8 cellular contexts compared by ENCODE assay signal in the genomic region with DNA sequence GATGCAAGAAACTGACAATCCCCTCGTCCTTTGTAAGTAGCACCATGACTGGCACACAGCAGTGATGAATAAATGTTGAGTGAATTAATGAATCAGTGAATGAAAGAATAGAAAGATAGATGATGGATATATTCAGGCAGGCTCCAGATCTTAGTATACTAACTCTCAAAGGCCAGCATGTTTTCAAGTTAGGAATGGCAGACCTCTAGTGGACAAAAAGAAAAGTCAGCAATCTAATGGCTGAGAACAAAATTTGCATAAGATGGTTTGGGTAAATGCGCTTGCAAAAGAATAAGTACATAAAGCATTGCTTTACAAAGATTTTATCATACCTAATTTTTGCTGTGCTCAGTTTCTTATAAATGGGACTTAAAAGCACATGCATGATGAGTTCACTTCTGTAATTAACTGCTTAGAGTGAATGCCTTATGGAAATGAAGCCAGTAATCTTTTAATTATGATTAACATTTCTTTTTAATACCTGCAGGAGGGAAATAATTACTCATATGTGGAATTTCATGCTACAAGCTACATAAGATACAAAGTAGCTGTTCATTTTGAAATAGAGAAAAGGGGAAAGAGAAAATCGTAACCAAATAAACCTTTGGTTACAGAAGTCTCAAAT.
A peak's percentile ranks its signal among the peaks of the same experiment; 100 is the strongest.
DNase-seq lines count a peak whose midpoint lies in the region; ATAC-seq and TF ChIP-seq lines count a peak whose summit lies in the region.

No MANE protein-coding gene starts in this region.

- POLR2A ChIA-PET in activated CD4-positive, alpha-beta T cell treated with anti-CD3 and anti-CD28 coated beads for 36 hours (lab: Charles Lee) = no interaction called here

- no peak for DNase-seq in activated CD4-positive, alpha-beta T cell treated with anti-CD3 and anti-CD28 coated beads for 36 hours
- no peak for DNase-seq in activated CD4-positive, alpha-beta T cell treated with anti-CD3 and anti-CD28 coated beads for 48 hours
- peak; percentile 70 for DNase-seq in GM23248
- peak; percentile 48 for DNase-seq in fibroblast of gingiva (ENCODE audit: low read depth)
- no peak for DNase-seq in nephron progenitor cell

- H3K27me3 ChIP-seq in GM23248 (replicated peaks; ENCODE audit: insufficient read depth) = no peaks in the 10 kb centered on the region

- H2AFZ ChIP-seq in GM23248 = no peak overlapping the region

- no peaks in the 10 kb centered on the region for H3K36me3 ChIP-seq in GM23248 (ENCODE audit: low read depth)

- H3K4me3 ChIP-seq in GM23248 = no peak overlapping the region

- TF ChIP-seq CTCF in LNCAP (IDR thresholded peaks at IDR 0.05) (peak; percentile 88), nephron progenitor cell (IDR thresholded peaks at IDR 0.05) (peak; percentile 60)

- no peak overlapping the region for H3K4me2 ChIP-seq in GM23248 (ENCODE audit: unreplicated experiment)

- H3F3A ChIP-seq in GM23248 (ENCODE audit: insufficient read depth) = no peaks in the 10 kb centered on the region

- no peaks in the 10 kb centered on the region for H3K36me3 Mint-ChIP-seq in activated CD4-positive, alpha-beta T cell treated with anti-CD3 and anti-CD28 coated beads for 36 hours (ENCODE audit: low read depth)
- no peaks in the 10 kb centered on the region for H3K36me3 Mint-ChIP-seq in nephron progenitor cell (ENCODE audit: low read depth)

- no peak overlapping the region for H3K27ac Mint-ChIP-seq in activated CD4-positive, alpha-beta T cell treated with anti-CD3 and anti-CD28 coated beads for 36 hours
- no peak overlapping the region for H3K27ac Mint-ChIP-seq in nephron progenitor cell

- peaks cover 21% of the 10 kb centered on the region for H3K4me1 Mint-ChIP-seq in activated CD4-positive, alpha-beta T cell treated with anti-CD3 and anti-CD28 coated beads for 36 hours
- H3K4me1 Mint-ChIP-seq in nephron progenitor cell = peaks cover 6% of the 10 kb centered on the region

- no peaks in the 10 kb centered on the region for H3K79me2 ChIP-seq in GM23248 (ENCODE audit: insufficient read depth)

- no peaks in the 10 kb centered on the region for H4K20me1 ChIP-seq in GM23248 (ENCODE audit: insufficient read depth)

- no peak overlapping the region for H3K4me3 Mint-ChIP-seq in activated CD4-positive, alpha-beta T cell treated with anti-CD3 and anti-CD28 coated beads for 36 hours
- no peak overlapping the region for H3K4me3 Mint-ChIP-seq in nephron progenitor cell

- ATAC-seq in activated CD4-positive, alpha-beta T cell treated with anti-CD3 and anti-CD28 coated beads for 36 hours = peak; percentile 75
- ATAC-seq in SK-N-SH treated with all-trans-retinoic acid at 6 μM for 48 hours = peak; percentile 91
- ATAC-seq in HG02610 (IDR thresholded peaks at IDR 0.05; ENCODE audit: unreplicated experiment) = no peak

- no peaks in the 10 kb centered on the region for H3K9me2 ChIP-seq in GM23248 (ENCODE audit: insufficient read depth)

- WGBS in GM23248 (ENCODE audit: low coverage in 1 of 2, low lambda C conversion rate in 2 of 2, missing lambda C conversion rate in 2 of 2), 2 experiments = 29 to 32% methylated on average over 3 of the region's 3 CpGs

- H3K9me3 Mint-ChIP-seq in activated CD4-positive, alpha-beta T cell treated with anti-CD3 and anti-CD28 coated beads for 36 hours (ENCODE audit: low read depth) = no peaks in the 10 kb centered on the region
- H3K9me3 Mint-ChIP-seq in nephron progenitor cell = peaks cover 8% of the 10 kb centered on the region

- H3K4me1 ChIP-seq in GM23248 (ENCODE audit: insufficient read depth) = no peaks in the 10 kb centered on the region

- intact Hi-C loops in activated CD4-positive, alpha-beta T cell treated with anti-CD3 and anti-CD28 coated beads for 36 hours (cut with DNase I, micrococcal nuclease) = loop anchor here (1.0 to 5.0 kb wide), 5 partner anchors 127 to 275 kb away; a partner anchor contains a TSS

- CTCF ChIA-PET in activated CD4-positive, alpha-beta T cell treated with anti-CD3 and anti-CD28 coated beads for 36 hours (lab: Charles Lee) = interaction anchor here (0.7 to 2.3 kb wide), 22 partner anchors 9 to 468 kb away, joined by 3 to 73 read pairs (median 3); no protein-coding TSS in a partner anchor

- H3K9me3 ChIP-seq in GM23248 (ENCODE audit: low read depth) = no peaks in the 10 kb centered on the region

- no peak overlapping the region for H3K9ac ChIP-seq in GM23248

- no peak overlapping the region for H3K27ac ChIP-seq in GM23248

- in situ Hi-C loops in GM23248 (cut with MboI) = loop anchor here (10.0 kb wide), 1 partner anchor 180 kb away; no protein-coding TSS in a partner anchor

- peaks cover 2% of the 10 kb centered on the region for H3K27me3 Mint-ChIP-seq in activated CD4-positive, alpha-beta T cell treated with anti-CD3 and anti-CD28 coated beads for 36 hours
- peaks cover 6% of the 10 kb centered on the region for H3K27me3 Mint-ChIP-seq in nephron progenitor cell (ENCODE audit: low read depth, poor library complexity)

TF ChIP-seq in SK-N-SH treated with all-trans-retinoic acid at 6 μM for 48 hours, 23 proteins besides CTCF, POLR2A, EP300 and RAD21 (continues in another document):
- TF ChIP-seq ZC3H10 (CRISPR knock-in tag; IDR thresholded peaks at IDR 0.05) (no peak), ZFP30 (CRISPR knock-in tag; IDR thresholded peaks at IDR 0.05) (no peak), TCF4 (CRISPR knock-in tag; IDR thresholded peaks at IDR 0.05; ENCODE audit: borderline replicate concordance) (no peak), ZNF70 (CRISPR knock-in tag; IDR thresholded peaks at IDR 0.05) (no peak), ISL1 (CRISPR knock-in tag; IDR thresholded peaks at IDR 0.05) (no peak), PPARA (CRISPR knock-in tag; IDR thresholded peaks at IDR 0.05; ENCODE audit: borderline replicate concordance) (no peak), TOX (CRISPR knock-in tag; IDR thresholded peaks at IDR 0.05; ENCODE audit: borderline replicate concordance) (no peak), GLIS3 (CRISPR knock-in tag; IDR thresholded peaks at IDR 0.05) (no peak)
- TF ChIP-seq, protein P1, sequence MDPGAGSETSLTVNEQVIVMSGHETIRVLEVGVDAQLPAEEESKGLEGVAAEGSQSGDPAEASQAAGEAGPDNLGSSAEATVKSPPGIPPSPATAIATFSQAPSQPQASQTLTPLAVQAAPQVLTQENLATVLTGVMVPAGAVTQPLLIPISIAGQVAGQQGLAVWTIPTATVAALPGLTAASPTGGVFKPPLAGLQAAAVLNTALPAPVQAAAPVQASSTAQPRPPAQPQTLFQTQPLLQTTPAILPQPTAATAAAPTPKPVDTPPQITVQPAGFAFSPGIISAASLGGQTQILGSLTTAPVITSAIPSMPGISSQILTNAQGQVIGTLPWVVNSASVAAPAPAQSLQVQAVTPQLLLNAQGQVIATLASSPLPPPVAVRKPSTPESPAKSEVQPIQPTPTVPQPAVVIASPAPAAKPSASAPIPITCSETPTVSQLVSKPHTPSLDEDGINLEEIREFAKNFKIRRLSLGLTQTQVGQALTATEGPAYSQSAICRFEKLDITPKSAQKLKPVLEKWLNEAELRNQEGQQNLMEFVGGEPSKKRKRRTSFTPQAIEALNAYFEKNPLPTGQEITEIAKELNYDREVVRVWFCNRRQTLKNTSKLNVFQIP (CRISPR knock-in tag; IDR thresholded peaks at IDR 0.05; ENCODE audit: borderline replicate concordance, low read depth) = no peak
- TF ChIP-seq, protein P2, sequence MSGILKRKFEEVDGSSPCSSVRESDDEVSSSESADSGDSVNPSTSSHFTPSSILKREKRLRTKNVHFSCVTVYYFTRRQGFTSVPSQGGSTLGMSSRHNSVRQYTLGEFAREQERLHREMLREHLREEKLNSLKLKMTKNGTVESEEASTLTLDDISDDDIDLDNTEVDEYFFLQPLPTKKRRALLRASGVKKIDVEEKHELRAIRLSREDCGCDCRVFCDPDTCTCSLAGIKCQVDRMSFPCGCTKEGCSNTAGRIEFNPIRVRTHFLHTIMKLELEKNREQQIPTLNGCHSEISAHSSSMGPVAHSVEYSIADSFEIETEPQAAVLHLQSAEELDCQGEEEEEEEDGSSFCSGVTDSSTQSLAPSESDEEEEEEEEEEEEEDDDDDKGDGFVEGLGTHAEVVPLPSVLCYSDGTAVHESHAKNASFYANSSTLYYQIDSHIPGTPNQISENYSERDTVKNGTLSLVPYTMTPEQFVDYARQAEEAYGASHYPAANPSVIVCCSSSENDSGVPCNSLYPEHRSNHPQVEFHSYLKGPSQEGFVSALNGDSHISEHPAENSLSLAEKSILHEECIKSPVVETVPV (CRISPR knock-in tag; IDR thresholded peaks at IDR 0.05) = no peak
- TF ChIP-seq, protein P3, sequence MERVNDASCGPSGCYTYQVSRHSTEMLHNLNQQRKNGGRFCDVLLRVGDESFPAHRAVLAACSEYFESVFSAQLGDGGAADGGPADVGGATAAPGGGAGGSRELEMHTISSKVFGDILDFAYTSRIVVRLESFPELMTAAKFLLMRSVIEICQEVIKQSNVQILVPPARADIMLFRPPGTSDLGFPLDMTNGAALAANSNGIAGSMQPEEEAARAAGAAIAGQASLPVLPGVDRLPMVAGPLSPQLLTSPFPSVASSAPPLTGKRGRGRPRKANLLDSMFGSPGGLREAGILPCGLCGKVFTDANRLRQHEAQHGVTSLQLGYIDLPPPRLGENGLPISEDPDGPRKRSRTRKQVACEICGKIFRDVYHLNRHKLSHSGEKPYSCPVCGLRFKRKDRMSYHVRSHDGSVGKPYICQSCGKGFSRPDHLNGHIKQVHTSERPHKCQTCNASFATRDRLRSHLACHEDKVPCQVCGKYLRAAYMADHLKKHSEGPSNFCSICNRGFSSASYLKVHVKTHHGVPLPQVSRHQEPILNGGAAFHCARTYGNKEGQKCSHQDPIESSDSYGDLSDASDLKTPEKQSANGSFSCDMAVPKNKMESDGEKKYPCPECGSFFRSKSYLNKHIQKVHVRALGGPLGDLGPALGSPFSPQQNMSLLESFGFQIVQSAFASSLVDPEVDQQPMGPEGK (CRISPR knock-in tag; IDR thresholded peaks at IDR 0.05; ENCODE audit: borderline replicate concordance) = no peak

Comparison
In these comparisons a context has a peak if more than half of its experiments do, and no peak if none do; other contexts are left out.
1. DNase-seq: peak in GM23248 (single experiment) and fibroblast of gingiva (single experiment); none in activated CD4-positive, alpha-beta T cell treated with anti-CD3 and anti-CD28 coated beads for 36 hours (single experiment), activated CD4-positive, alpha-beta T cell treated with anti-CD3 and anti-CD28 coated beads for 48 hours (single experiment) and nephron progenitor cell (single experiment).